Comparison of ENCODE assay signal across 8 cellular contexts in the genomic region with DNA sequence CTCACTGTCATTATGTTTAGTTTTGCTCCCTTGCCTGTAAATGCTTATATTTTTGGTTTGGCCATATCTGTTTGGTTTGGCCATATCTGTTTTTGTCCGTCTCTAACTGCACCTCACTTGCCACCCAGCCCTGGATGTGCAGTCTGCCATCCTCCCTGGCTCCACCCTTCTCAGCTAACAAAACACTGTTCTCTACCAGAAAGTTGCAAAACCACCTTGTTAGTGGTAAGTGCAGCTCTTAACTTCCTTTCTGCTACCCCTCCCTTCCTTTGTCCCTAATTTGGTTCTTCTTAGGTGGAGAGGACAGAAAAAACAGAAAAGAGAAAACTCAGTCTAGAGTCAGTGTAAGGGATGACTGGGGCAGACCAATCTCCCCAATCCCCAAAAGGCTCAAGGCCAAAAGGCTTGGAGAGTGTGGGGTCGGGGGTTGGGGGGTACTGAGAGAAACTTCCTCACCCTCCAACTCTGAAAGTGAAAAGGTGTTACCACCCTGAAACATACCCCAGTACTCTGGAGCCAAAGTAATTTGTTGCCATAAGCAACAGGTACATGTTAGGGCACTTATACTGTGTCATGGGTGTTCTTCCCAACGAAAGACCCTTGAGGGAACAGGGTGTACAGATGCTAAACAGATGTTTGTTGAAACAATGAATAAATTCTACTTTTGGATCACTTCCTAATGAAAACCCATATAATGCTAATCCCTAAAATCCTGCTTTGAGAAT.
DNase-seq lines count a peak whose midpoint lies in the region; ATAC-seq and TF ChIP-seq lines count a peak whose summit lies in the region.

No MANE protein-coding gene starts in this region.

- CTCF ChIA-PET in HEK293T (lab: Yijun Ruan, JAX), result interaction anchor here (0.6 kb wide), 1 partner anchor 125 kb away, joined by 3 read pairs; no protein-coding TSS in a partner anchor

- peaks cover 58 to 65% of the 10 kb centered on the region in 2 donors for H3K4me1 Mint-ChIP-seq in effector memory CD8-positive, alpha-beta T cell (ENCODE audit: low read depth in 2 of 2)

- H3K4me3 Mint-ChIP-seq in effector memory CD8-positive, alpha-beta T cell, result peak overlapping the region; percentile 92 to 94

- POLR2A ChIA-PET in HEK293T (lab: Yijun Ruan, JAX), result no interaction called here

- DNase-seq in AML-193 (lab: John Stamatoyannopoulos, UW) (peak; percentile 90 to 93), GM19238 (ENCODE audit: insufficient read length, low spot score) (peak; percentile 37), SIG-M5 (lab: John Stamatoyannopoulos, UW) (peak; percentile 45), HEK293T (ENCODE audit: extremely low spot score) (no peak), pons (ENCODE audit: low spot score) (no peak), retina (no peak)
- peak; percentile 45 to 59 (median 53) for DNase-seq in effector memory CD8-positive, alpha-beta T cell
- no peak for DNase-seq in stimulated activated CD8-positive, alpha-beta memory T cell treated with anti-CD3 and anti-CD28 coated beads, Interleukin-4, amount 100 ng/mL, for 48 hours

- H3K27me3 Mint-ChIP-seq in effector memory CD8-positive, alpha-beta T cell, result no peaks in the 10 kb centered on the region

- peak; percentile 76 for ATAC-seq in effector memory CD8-positive, alpha-beta T cell (replicated peaks)

- peaks cover 59% of the 10 kb centered on the region for H3K36me3 Mint-ChIP-seq in effector memory CD8-positive, alpha-beta T cell (ENCODE audit: insufficient read depth)

- no peaks in the 10 kb centered on the region for H3K9me3 Mint-ChIP-seq in effector memory CD8-positive, alpha-beta T cell

- peak overlapping the region; percentile 88 to 97 for H3K27ac Mint-ChIP-seq in effector memory CD8-positive, alpha-beta T cell

TF ChIP-seq in HEK293T, 16 proteins besides CTCF, POLR2A, EP300 and RAD21:
- TF ChIP-seq CTBP1 (IDR thresholded peaks at IDR 0.05; ENCODE audit: borderline replicate concordance), result no peak
- no peak for TF ChIP-seq LEF1 (IDR thresholded peaks at IDR 0.05; ENCODE audit: borderline replicate concordance)
- no peak for TF ChIP-seq BHLHE40 (IDR thresholded peaks at IDR 0.05; ENCODE audit: borderline replicate concordance)
- no peak for TF ChIP-seq NFRKB (IDR thresholded peaks at IDR 0.05)
- TF ChIP-seq HDGF (IDR thresholded peaks at IDR 0.05; ENCODE audit: borderline replicate concordance), result no peak
- no peak for TF ChIP-seq ARNT (IDR thresholded peaks at IDR 0.05)
- no peak for TF ChIP-seq L3MBTL2 (conservative IDR thresholded peaks at IDR 0.05)
- TF ChIP-seq, protein P1, sequence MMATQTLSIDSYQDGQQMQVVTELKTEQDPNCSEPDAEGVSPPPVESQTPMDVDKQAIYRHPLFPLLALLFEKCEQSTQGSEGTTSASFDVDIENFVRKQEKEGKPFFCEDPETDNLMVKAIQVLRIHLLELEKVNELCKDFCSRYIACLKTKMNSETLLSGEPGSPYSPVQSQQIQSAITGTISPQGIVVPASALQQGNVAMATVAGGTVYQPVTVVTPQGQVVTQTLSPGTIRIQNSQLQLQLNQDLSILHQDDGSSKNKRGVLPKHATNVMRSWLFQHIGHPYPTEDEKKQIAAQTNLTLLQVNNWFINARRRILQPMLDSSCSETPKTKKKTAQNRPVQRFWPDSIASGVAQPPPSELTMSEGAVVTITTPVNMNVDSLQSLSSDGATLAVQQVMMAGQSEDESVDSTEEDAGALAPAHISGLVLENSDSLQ (IDR thresholded peaks at IDR 0.05), result no peak
- no peak for TF ChIP-seq SUZ12 (IDR thresholded peaks at IDR 0.05)
- TF ChIP-seq FOXA1 (IDR thresholded peaks at IDR 0.05), result no peak
- TF ChIP-seq FOXM1 (IDR thresholded peaks at IDR 0.05; ENCODE audit: borderline replicate concordance), result no peak
- no peak for TF ChIP-seq FOXK2 (IDR thresholded peaks at IDR 0.05)

Comparison
In these comparisons a context has a peak if more than half of its experiments do, and no peak if none do; other contexts are left out.
1. DNase-seq: peak in AML-193 (2 of 2), GM19238 (single experiment), SIG-M5 (single experiment) and effector memory CD8-positive, alpha-beta T cell (3 of 3); none in HEK293T (single experiment), pons (single experiment), stimulated activated CD8-positive, alpha-beta memory T cell treated with anti-CD3 and anti-CD28 coated beads, Interleukin-4, amount 100 ng/mL, for 48 hours (single experiment) and retina (single experiment).